In the genomic region with DNA sequence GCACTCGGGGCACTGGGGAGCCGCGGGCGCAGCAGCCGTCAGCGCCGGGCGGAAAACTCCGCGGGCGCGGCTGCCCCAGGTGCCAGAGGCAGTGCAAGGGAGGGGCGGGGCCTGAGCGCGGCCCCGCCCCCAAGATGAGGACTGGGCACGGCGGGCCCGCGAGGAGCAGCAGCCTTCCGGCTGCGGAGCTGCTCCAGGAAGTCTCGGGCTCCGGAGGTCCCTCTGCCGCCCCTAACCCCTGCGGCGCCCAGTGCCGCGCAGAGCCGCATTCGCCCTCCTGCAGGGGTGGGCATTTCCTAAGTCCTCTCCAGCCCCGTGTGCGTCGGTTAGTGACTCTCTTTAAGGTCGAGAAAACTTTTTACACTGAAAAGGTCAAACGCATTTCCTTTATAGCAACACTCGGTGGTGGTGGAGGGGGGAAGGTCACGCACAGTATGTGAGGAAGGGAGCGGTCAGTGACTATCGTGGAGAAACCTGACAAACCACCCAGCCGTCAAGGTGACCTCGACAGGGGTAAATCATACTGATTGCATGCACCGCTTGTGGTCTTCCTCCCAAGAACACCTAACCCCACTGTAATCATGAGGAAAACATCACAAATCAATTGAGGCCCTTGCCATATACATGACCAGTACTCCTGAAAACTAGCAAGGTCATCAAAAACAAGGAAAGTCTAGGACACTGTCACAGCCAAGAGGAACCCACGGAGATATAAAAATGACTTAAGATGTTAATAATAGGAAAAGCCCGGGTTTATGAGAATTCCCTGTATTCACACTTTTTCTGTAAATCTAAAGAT, we compare ENCODE assay signal across 7 cellular contexts. TPM values are rescaled to one million over a fixed set of nuclear protein-coding genes. Genes with fewer than 3 reads are reported as not detected.
DNase-seq lines count a peak whose midpoint lies in the region; ATAC-seq, FAIRE-seq and TF ChIP-seq lines count a peak whose summit lies in the region.

TSS of gene ANXA11 (minus strand) at position 60 of the 799 bp plus-strand sequence. CDS start 32,676 bp downstream, outside the sequence.

- H3K9me1 ChIP-seq in K562 (ENCODE audit: control insufficient read depth, insufficient read depth, low read length), result peaks cover 3% of the 10 kb centered on the region

- in situ Hi-C loops in K562 (cut with MboI), result no loop called here

- H3K4me1 ChIP-seq in K562 (replicated peaks in 1 of 2; ENCODE audit: control insufficient read depth in 2 of 2, insufficient read depth in 2 of 2, low read length in 2 of 2) (peaks cover 46 to 66% of the 10 kb centered on the region in 2 experiments), iPS-15b (ENCODE audit: control insufficient read depth, insufficient read depth, low read length) (peaks cover 12% of the 10 kb centered on the region)

- peak; percentile 96 for TF ChIP-seq POLR2A in K562 (conservative IDR thresholded peaks at IDR 0.05)

- peaks cover 24% of the 10 kb centered on the region for H4K20me1 ChIP-seq in K562 (replicated peaks; ENCODE audit: control insufficient read depth, insufficient read depth, low read length)

- no peak; a peak in 1 of 4 replicates for TF ChIP-seq RAD21 in K562 (CRISPR knock-in tag; conservative IDR thresholded peaks at IDR 0.05 in 1 of 2, IDR thresholded peaks at IDR 0.05 in 1 of 2)

- no peak for TF ChIP-seq CTCF in K562 (IDR thresholded peaks at IDR 0.05 in 2 of 3, conservative IDR thresholded peaks at IDR 0.05 in 1 of 3; ENCODE audit: insufficient read depth in 2 of 3, low read depth in 1 of 3, low read length in 3 of 3)

- H3K27me3 ChIP-seq in K562 (ENCODE audit: control insufficient read depth in 2 of 2, insufficient read depth in 2 of 2, low read length in 2 of 2) (no peaks in the 10 kb centered on the region), iPS-15b (ENCODE audit: control insufficient read depth, insufficient read depth, low read length) (peaks cover 10% of the 10 kb centered on the region)

- TSS peak; percentile 93 for BruUV-seq in K562 (replicated peaks; lab: Mats Ljungman, UMichigan)

- intact Hi-C loops in K562 (cut with micrococcal nuclease), result loop anchor here (5.0 kb wide), 1 partner anchor 58 kb away; no protein-coding TSS in a partner anchor

- whole genome bisulfite sequencing in K562 (ENCODE audit: insufficient coverage, low coverage, missing lambda C conversion rate), result 2% methylated on average over 33 of the region's 45 CpGs

- ATAC-seq in GM18499 (IDR thresholded peaks at IDR 0.05; ENCODE audit: insufficient read depth, unreplicated experiment) (peak; percentile 44), HG02798 (IDR thresholded peaks at IDR 0.05; ENCODE audit: poor library complexity, unreplicated experiment) (peak; percentile 83), K562 (peak; percentile 81)

- H3K79me2 ChIP-seq in K562 (ENCODE audit: control insufficient read depth, insufficient read depth, low read length), result peaks cover 55% of the 10 kb centered on the region

- DNase-seq in NCI-H1694 (lab: John Stamatoyannopoulos, UW), result peak; percentile 47
- DNase-seq in T1000 (lab: John Stamatoyannopoulos, UW), result peak; percentile 41
- peak; percentile 91 to 97 (median 94) for DNase-seq in K562 (ENCODE audit: extremely low read depth in 1 of 4, low spot score in 3 of 4)

- H3K36me3 ChIP-seq in K562 (ENCODE audit: control insufficient read depth, insufficient read depth, low read length) (peaks cover 5% of the 10 kb centered on the region; the same call in 2 of the 3 replicates), iPS-15b (ENCODE audit: control insufficient read depth, insufficient read depth, low read length) (no peaks in the 10 kb centered on the region)

- peak within 1 kb of the TSS; percentile 96 for H3K4me2 ChIP-seq in K562 (ENCODE audit: insufficient read depth, low read length)

- TF ChIP-seq EP300 in K562 (IDR thresholded peaks at IDR 0.05; ENCODE audit: low read length), result no peak

- POLR2A ChIA-PET in K562 (lab: Yijun Ruan, JAX), result interaction anchor here (0.6 to 1.4 kb wide), 5 partner anchors 11 to 52 kb away, joined by 3 to 6 read pairs (median 3); no protein-coding TSS in a partner anchor

- H3K4me3 ChIP-seq in K562, result peak within 1 kb of the TSS; percentile 86
- H3K4me3 ChIP-seq in iPS-15b (ENCODE audit: low read depth, low read length), result peak within 1 kb of the TSS; percentile 75
- peak within 1 kb of the TSS; percentile 70 to 97 (median 86) for H3K4me3 ChIP-seq in skin epidermis

- H2AFZ ChIP-seq in K562 (ENCODE audit: low read depth, low read length), result peak within 1 kb of the TSS; percentile 99

- H3K27ac ChIP-seq in K562 (ENCODE audit: extremely low read depth, low read depth, low read length) (peak within 1 kb of the TSS; percentile 91), skin epidermis (peak within 1 kb of the TSS; percentile 90 to 99 (median 97))

- CTCF ChIA-PET in K562 (lab: Yijun Ruan, JAX; ENCODE audit: low intra/inter-chr PET ratio), result no interaction called here

- FAIRE-seq in K562 (lab: Jason Lieb, UNC), result peak; percentile 76

- H3K9me3 ChIP-seq in K562 (replicated peaks; ENCODE audit: control insufficient read depth, insufficient read depth, low read depth, low read length) (no peaks in the 10 kb centered on the region), iPS-15b (ENCODE audit: control insufficient read depth, insufficient read depth, low read length) (no peaks in the 10 kb centered on the region)

- H3K9ac ChIP-seq in K562 (ENCODE audit: insufficient read depth in 1 of 2, low read depth in 2 of 2, low read length in 2 of 2) (peak within 1 kb of the TSS; percentile 87 to 95), iPS-15b (ENCODE audit: low read depth, low read length) (peak within 1 kb of the TSS; percentile 74)

TF ChIP-seq in K562, 482 proteins besides CTCF, POLR2A, EP300 and RAD21 (continues in another document):
- TF ChIP-seq ZFPM2 (CRISPR knock-in tag; IDR thresholded peaks at IDR 0.05), result 0 out of 2 replicates have a peak, but pooled peaks have one; percentile 50
- TF ChIP-seq SMARCC2 (IDR thresholded peaks at IDR 0.05; ENCODE audit: low read depth), result 0 out of 2 replicates have a peak, but pooled peaks have one; percentile 43
- peak; percentile 34 for TF ChIP-seq RBM25 (IDR thresholded peaks at IDR 0.05; ENCODE audit: low read depth, low read length, severe bottlenecking)
- peak; percentile 60; the same call in 1 of the 2 replicates for TF ChIP-seq GABPB1 (CRISPR knock-in tag; IDR thresholded peaks at IDR 0.05)
- 0 out of 2 replicates have a peak, but pooled peaks have one; percentile 12 for TF ChIP-seq ZNF384 (IDR thresholded peaks at IDR 0.05; ENCODE audit: low read depth, low read length)
- TF ChIP-seq SIN3A (IDR thresholded peaks at IDR 0.05; ENCODE audit: borderline replicate concordance in 2 of 2, control insufficient read depth in 1 of 2, low read depth in 2 of 2, low read length in 2 of 2), result 0 out of 4 replicates have a peak, but pooled peaks have one; percentile 41 to 54
- TF ChIP-seq, protein P1, sequence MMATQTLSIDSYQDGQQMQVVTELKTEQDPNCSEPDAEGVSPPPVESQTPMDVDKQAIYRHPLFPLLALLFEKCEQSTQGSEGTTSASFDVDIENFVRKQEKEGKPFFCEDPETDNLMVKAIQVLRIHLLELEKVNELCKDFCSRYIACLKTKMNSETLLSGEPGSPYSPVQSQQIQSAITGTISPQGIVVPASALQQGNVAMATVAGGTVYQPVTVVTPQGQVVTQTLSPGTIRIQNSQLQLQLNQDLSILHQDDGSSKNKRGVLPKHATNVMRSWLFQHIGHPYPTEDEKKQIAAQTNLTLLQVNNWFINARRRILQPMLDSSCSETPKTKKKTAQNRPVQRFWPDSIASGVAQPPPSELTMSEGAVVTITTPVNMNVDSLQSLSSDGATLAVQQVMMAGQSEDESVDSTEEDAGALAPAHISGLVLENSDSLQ (IDR thresholded peaks at IDR 0.05), result peak; percentile 56
- TF ChIP-seq GTF2A2 (tag; IDR thresholded peaks at IDR 0.05), result no peak
- TF ChIP-seq TAF1 (IDR thresholded peaks at IDR 0.05; ENCODE audit: control insufficient read depth, extremely low read depth, insufficient read depth, low read length, severe bottlenecking), result peak; percentile 85
- no peak for TF ChIP-seq TCF3 (CRISPR knock-in tag; IDR thresholded peaks at IDR 0.05)
- TF ChIP-seq, protein P2, sequence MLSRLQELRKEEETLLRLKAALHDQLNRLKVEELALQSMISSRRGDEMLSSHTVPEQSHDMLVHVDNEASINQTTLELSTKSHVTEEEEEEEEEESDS (CRISPR knock-in tag; IDR thresholded peaks at IDR 0.05), result no peak
- TF ChIP-seq, protein P3, sequence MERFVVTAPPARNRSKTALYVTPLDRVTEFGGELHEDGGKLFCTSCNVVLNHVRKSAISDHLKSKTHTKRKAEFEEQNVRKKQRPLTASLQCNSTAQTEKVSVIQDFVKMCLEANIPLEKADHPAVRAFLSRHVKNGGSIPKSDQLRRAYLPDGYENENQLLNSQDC (CRISPR knock-in tag; IDR thresholded peaks at IDR 0.05), result peak; percentile 79
- peak; percentile 78; the same call in 1 of the 2 replicates for TF ChIP-seq ZNF830 (CRISPR knock-in tag; IDR thresholded peaks at IDR 0.05)
- no peak for TF ChIP-seq ZNF253 (CRISPR knock-in tag; conservative IDR thresholded peaks at IDR 0.05)

RNA-seq across cellular contexts. Expression of gene ANXA11, which starts in this region (rescaled TPM):
- 76.5 and 119 TPM in 2 replicates for total RNA-seq in K562 (2011; cell fraction: chromatin; rRNA removed; ENCODE audit: low replicate concordance)
- total RNA-seq in K562 (2011; cell fraction: nucleolus; rRNA removed), result 60.7 and 61.5 TPM in 2 replicates
- 69.1 and 105 TPM in 2 replicates for total RNA-seq in K562 (2011; cell fraction: nucleoplasm; rRNA removed)
- total RNA-seq in K562 (2014; rRNA removed) (109 and 153 TPM in 2 replicates), K562 (2014; rRNA removed; fragmentation: Illumina TruSeq; extraction: Trizol) (107 and 116 TPM in 2 replicates), K562 (2015; rRNA removed; fragmentation: Illumina TruSeq; extraction: Trizol) (148 and 173 TPM in 2 replicates), K562 (2021) (182 and 201 TPM in 2 replicates)
- polyA plus RNA-seq in K562 (2011; rRNA removed) (110 and 146 TPM in 2 replicates), K562 (2014; fragmentation: Illumina TruSeq; extraction: Trizol) (212 and 243 TPM in 2 replicates), K562 (2014; fragmentation: Nextera tagmentation; extraction: Ambion mirVana) (10 to 100 TPM; 43.6 to 70.0 TPM), K562 (2014; rRNA removed) (95.7 and 97.6 TPM in 2 replicates)
- 75.9 and 170 TPM in 2 replicates for polyA plus RNA-seq in K562 (2011; cell fraction: cytosol; rRNA removed)
- polyA plus RNA-seq in K562 (2011; cell fraction: nucleus; rRNA removed), result 61.3 and 66.0 TPM in 2 replicates
- 265 and 356 TPM in 2 replicates for polyA plus RNA-seq in K562 (2012)
- 62.3 and 65.3 TPM in 2 replicates for polyA minus RNA-seq in K562 (2011; rRNA and poly(A)+ RNA removed)
- polyA minus RNA-seq in K562 (2011; cell fraction: cytosol; rRNA and poly(A)+ RNA removed), result 86.2 and 98.5 TPM in 2 replicates
- 25.7 and 32.5 TPM in 2 replicates for polyA minus RNA-seq in K562 (2011; cell fraction: nucleus; rRNA and poly(A)+ RNA removed)

Comparison
In these comparisons a context has a peak if more than half of its experiments do, and no peak if none do; other contexts are left out.
1. Peak in every context shown above with its lines: DNase-seq, ATAC-seq, H3K4me3 ChIP-seq and H3K27ac ChIP-seq.
2. DNase-seq: peak in every context shown above with its lines; median percentile 94 in K562; 47 in NCI-H1694; 41 in T1000.